ENCODE assay signal across 1 cellular context in the genomic region with DNA sequence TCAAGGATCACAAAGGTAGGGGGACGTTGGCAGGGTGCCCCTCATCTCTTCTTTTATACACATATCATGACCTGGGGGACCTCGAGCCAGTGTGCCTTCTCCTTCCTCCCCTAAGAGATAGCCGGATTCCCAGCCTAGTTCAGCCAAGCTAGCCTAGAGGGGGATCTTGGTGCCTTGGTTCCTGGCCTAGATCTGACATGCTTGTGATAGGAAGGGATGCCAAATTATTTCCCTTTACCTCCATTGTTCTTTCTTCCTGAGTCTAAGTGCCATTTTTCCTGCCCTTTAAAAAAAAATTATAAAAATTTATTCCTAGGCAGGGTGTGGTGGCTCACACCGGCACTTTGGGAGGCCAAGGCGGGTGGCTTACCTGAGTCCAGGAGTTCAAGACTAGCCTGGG.
TF ChIP-seq lines count a peak whose summit lies in the region.

No MANE protein-coding gene starts in this region.

TF ChIP-seq in endothelial cell of umbilical vein, 7 proteins besides CTCF, POLR2A, EP300 and RAD21:
- TF ChIP-seq, protein P1, sequence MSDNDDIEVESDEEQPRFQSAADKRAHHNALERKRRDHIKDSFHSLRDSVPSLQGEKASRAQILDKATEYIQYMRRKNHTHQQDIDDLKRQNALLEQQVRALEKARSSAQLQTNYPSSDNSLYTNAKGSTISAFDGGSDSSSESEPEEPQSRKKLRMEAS (IDR thresholded peaks at IDR 0.05; ENCODE audit: insufficient read depth, insufficient read length): no peak
TF ChIP-seq in endothelial cell of umbilical vein: peak in this region for 0.
